Comparison of ENCODE assay signal across 9 cellular contexts in the genomic region with DNA sequence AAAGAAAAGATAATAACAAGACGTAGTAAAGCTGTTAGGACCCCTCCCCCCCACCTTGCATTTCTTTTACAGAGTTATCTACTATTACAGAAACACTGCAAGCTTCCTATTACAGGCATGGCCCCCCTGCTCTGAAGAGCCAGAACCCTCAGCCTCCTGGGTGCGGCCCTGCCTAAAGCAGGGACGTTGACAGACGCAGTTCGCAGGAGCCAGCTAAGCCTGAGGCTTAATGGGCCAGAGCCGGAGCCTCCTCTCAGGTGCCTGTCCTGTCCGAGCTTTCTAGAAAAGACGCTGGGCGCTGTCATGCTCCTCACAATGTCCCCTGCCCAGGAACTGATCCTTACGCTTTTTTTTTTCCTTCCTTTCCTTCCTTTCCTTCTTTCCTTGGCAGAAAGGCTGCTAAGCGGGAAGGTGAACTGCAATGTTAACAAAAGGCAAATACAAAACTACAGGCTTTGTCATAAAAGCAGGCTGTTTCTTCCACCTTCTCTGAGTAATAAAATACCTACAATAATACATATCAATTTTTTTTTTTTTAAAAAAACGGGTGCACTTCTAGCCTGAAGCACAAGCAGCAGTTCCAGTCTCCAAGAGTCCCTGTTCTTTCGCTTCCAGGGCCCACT. TPM values are rescaled to one million over a fixed set of nuclear protein-coding genes. Genes with fewer than 3 reads are reported as not detected.
DNase-seq lines count a peak whose midpoint lies in the region; ATAC-seq and TF ChIP-seq lines count a peak whose summit lies in the region.
"Had no signal": no experiment of that assay in that cellular context is flagged by ENCODE, and none has a peak within 500 bp of the region (broad histone marks: within the 10 kb centered on the region; RNA-seq: fewer than 3 reads in every experiment).

No MANE protein-coding gene starts in this region.

- 53 to 59% methylated on average over 13 of the region's 13 CpGs for WGBS in testis, 2 donors
- WGBS in aorta, 2 donors = 67 to 76% methylated on average over 13 of the region's 13 CpGs

- TF ChIP-seq CTCF in left lung (IDR thresholded peaks at IDR 0.05) = no peak
- no peak for TF ChIP-seq CTCF in testis (IDR thresholded peaks at IDR 0.05)

- H3K27me3 Mint-ChIP-seq in activated T-cell treated with anti-CD3 and anti-CD28 coated beads, Interleukin-2, amount 50 U/mL, for 4 hours (ENCODE audit: low read depth) = peaks cover 70% of the 10 kb centered on the region
- peaks cover 88% of the 10 kb centered on the region for H3K27me3 Mint-ChIP-seq in activated T-cell treated with anti-CD3 and anti-CD28 coated beads, Interleukin-2, amount 50 U/mL, for 24 hours
- H3K27me3 Mint-ChIP-seq in activated T-helper 2 cell treated with anti-CD3 and anti-CD28 coated beads, Interferon-gamma antibody, Interleukin-2, Interleukin-4, amounts not matched to agents 10 μg/mL and 5 μg/mL and 100 μg/mL, durations not matched to agents 14 hours and 24 hours and 36 hours (ENCODE audit: low read depth) = peaks cover 69% of the 10 kb centered on the region

- H3K27me3 ChIP-seq in left lung (peaks cover 52 to 99% of the 10 kb centered on the region in 2 donors), testis (peaks cover 6% of the 10 kb centered on the region), aorta (ENCODE audit: control insufficient read depth in 1 of 2, insufficient read depth in 2 of 2, low read length in 1 of 2) (no peaks in the 10 kb centered on the region)

- H3K36me3 Mint-ChIP-seq in activated T-cell treated with anti-CD3 and anti-CD28 coated beads, Interleukin-2, amount 50 U/mL, for 4 hours (ENCODE audit: insufficient read depth) = no peaks in the 10 kb centered on the region
- no peaks in the 10 kb centered on the region for H3K36me3 Mint-ChIP-seq in activated T-cell treated with anti-CD3 and anti-CD28 coated beads, Interleukin-2, amount 50 U/mL, for 24 hours (ENCODE audit: low read depth)
- H3K36me3 Mint-ChIP-seq in activated T-helper 2 cell treated with anti-CD3 and anti-CD28 coated beads, Interferon-gamma antibody, Interleukin-2, Interleukin-4, amounts not matched to agents 10 μg/mL and 5 μg/mL and 100 μg/mL, durations not matched to agents 14 hours and 24 hours and 36 hours (ENCODE audit: low read depth) = no peaks in the 10 kb centered on the region

- H3K9me3 Mint-ChIP-seq in activated T-cell treated with anti-CD3 and anti-CD28 coated beads, Interleukin-2, amount 50 U/mL, for 4 hours = no peaks in the 10 kb centered on the region
- no peaks in the 10 kb centered on the region for H3K9me3 Mint-ChIP-seq in activated T-cell treated with anti-CD3 and anti-CD28 coated beads, Interleukin-2, amount 50 U/mL, for 24 hours
- H3K9me3 Mint-ChIP-seq in activated T-helper 2 cell treated with anti-CD3 and anti-CD28 coated beads, Interferon-gamma antibody, Interleukin-2, Interleukin-4, amounts not matched to agents 10 μg/mL and 5 μg/mL and 100 μg/mL, durations not matched to agents 14 hours and 24 hours and 36 hours = no peaks in the 10 kb centered on the region

- no peaks in the 10 kb centered on the region for H3K36me3 ChIP-seq in left lung
- H3K36me3 ChIP-seq in testis (ENCODE audit: low read depth, missing control alignments) = no peaks in the 10 kb centered on the region
- H3K36me3 ChIP-seq in aorta (ENCODE audit: control insufficient read depth in 1 of 2, insufficient read depth in 2 of 2, low read length in 1 of 2) = no peaks in the 10 kb centered on the region

- intact Hi-C loops in activated T-helper 2 cell treated with anti-CD3 and anti-CD28 coated beads, Interferon-gamma antibody, Interleukin-2, Interleukin-4, amounts not matched to agents 10 μg/mL and 5 μg/mL and 100 μg/mL, durations not matched to agents 14 hours and 24 hours and 36 hours (cut with micrococcal nuclease) = no loop called here
- intact Hi-C loops in left lung (cut with DNase I) = no loop called here
- intact Hi-C loops in testis (cut with DNase I; ENCODE audit: low total_unique reads) = no loop called here
- intact Hi-C loops in aorta (cut with DNase I) = no loop called here

- H3K27ac ChIP-seq in left lung = no peak overlapping the region
- H3K27ac ChIP-seq in testis = no peak overlapping the region
- no peak overlapping the region for H3K27ac ChIP-seq in aorta (ENCODE audit: low read depth in 1 of 2, low read length in 2 of 2)

- H3K4me1 ChIP-seq in left lung (peaks cover 6 to 30% of the 10 kb centered on the region in 2 donors), testis (no peaks in the 10 kb centered on the region), aorta (ENCODE audit: control insufficient read depth in 1 of 2, insufficient read depth in 2 of 2, low read length in 2 of 2) (no peaks in the 10 kb centered on the region)

- peak overlapping the region; percentile 19 to 45 for H3K4me3 ChIP-seq in left lung
- peak overlapping the region in 1 of 2 donors; percentile 21 for H3K4me3 ChIP-seq in testis
- H3K4me3 ChIP-seq in aorta (ENCODE audit: low read length in 2 of 2) = no peak overlapping the region

- ATAC-seq in activated T-cell treated with anti-CD3 and anti-CD28 coated beads, Interleukin-2, amount 50 U/mL, for 4 hours = no peak
- ATAC-seq in left lung (no peak), aorta (ENCODE audit: low FRiP score) (no peak)

- H3K4me3 Mint-ChIP-seq in activated T-cell treated with anti-CD3 and anti-CD28 coated beads, Interleukin-2, amount 50 U/mL, for 4 hours = peak overlapping the region; percentile 42
- no peak overlapping the region for H3K4me3 Mint-ChIP-seq in activated T-cell treated with anti-CD3 and anti-CD28 coated beads, Interleukin-2, amount 50 U/mL, for 24 hours
- peak overlapping the region; percentile 23 for H3K4me3 Mint-ChIP-seq in activated T-helper 2 cell treated with anti-CD3 and anti-CD28 coated beads, Interferon-gamma antibody, Interleukin-2, Interleukin-4, amounts not matched to agents 10 μg/mL and 5 μg/mL and 100 μg/mL, durations not matched to agents 14 hours and 24 hours and 36 hours (ENCODE audit: low read depth)

- H3K4me1 Mint-ChIP-seq in activated T-cell treated with anti-CD3 and anti-CD28 coated beads, Interleukin-2, amount 50 U/mL, for 4 hours (ENCODE audit: low read depth) = peaks cover 18% of the 10 kb centered on the region
- H3K4me1 Mint-ChIP-seq in activated T-cell treated with anti-CD3 and anti-CD28 coated beads, Interleukin-2, amount 50 U/mL, for 24 hours (ENCODE audit: low read depth) = peaks cover 22% of the 10 kb centered on the region
- H3K4me1 Mint-ChIP-seq in activated T-helper 2 cell treated with anti-CD3 and anti-CD28 coated beads, Interferon-gamma antibody, Interleukin-2, Interleukin-4, amounts not matched to agents 10 μg/mL and 5 μg/mL and 100 μg/mL, durations not matched to agents 14 hours and 24 hours and 36 hours (ENCODE audit: low read depth) = peaks cover 7% of the 10 kb centered on the region

- no peak overlapping the region for H3K27ac Mint-ChIP-seq in activated T-cell treated with anti-CD3 and anti-CD28 coated beads, Interleukin-2, amount 50 U/mL, for 24 hours
- H3K27ac Mint-ChIP-seq in activated T-helper 2 cell treated with anti-CD3 and anti-CD28 coated beads, Interferon-gamma antibody, Interleukin-2, Interleukin-4, amounts not matched to agents 10 μg/mL and 5 μg/mL and 100 μg/mL, durations not matched to agents 14 hours and 24 hours and 36 hours = no peak overlapping the region

- TF ChIP-seq POLR2A in testis (IDR thresholded peaks at IDR 0.05) = no peak

- H3K9me3 ChIP-seq in left lung = no peaks in the 10 kb centered on the region
- H3K9me3 ChIP-seq in testis = no peaks in the 10 kb centered on the region
- peaks cover 4% of the 10 kb centered on the region for H3K9me3 ChIP-seq in aorta (ENCODE audit: control insufficient read depth, low read length)

- DNase-seq in activated T-cell treated with anti-CD3 and anti-CD28 coated beads, Interleukin-2, amount 50 U/mL, for 4 hours = no peak
- no peak for DNase-seq in activated T-cell treated with anti-CD3 and anti-CD28 coated beads, Interleukin-2, amount 50 U/mL, for 24 hours
- no peak for DNase-seq in activated T-helper 2 cell treated with anti-CD3 and anti-CD28 coated beads, Interferon-gamma antibody, Interleukin-2, Interleukin-4, amounts not matched to agents 10 μg/mL and 5 μg/mL and 100 μg/mL, durations not matched to agents 14 hours and 24 hours and 36 hours (ENCODE audit: low spot score)
- DNase-seq in left lung (no peak), testis (peak; percentile 12), aorta (no peak), NCI-H2227 (lab: John Stamatoyannopoulos, UW; ENCODE audit: unreplicated experiment) (no peak), amniotic stem cell (lab: John Stamatoyannopoulos, UW) (no peak)
- DNase-seq: kidney had no signal

RNA-seq across cellular contexts. Expression of a gene that starts 11.4 kb away (rescaled TPM):
- not detected for total RNA-seq in activated T-cell treated with anti-CD3 and anti-CD28 coated beads, Interleukin-2, amount 50 U/mL, for 4 hours
- total RNA-seq in activated T-helper 2 cell treated with anti-CD3 and anti-CD28 coated beads, Interferon-gamma antibody, Interleukin-2, Interleukin-4, amounts not matched to agents 10 μg/mL and 5 μg/mL and 100 μg/mL, durations not matched to agents 14 hours and 24 hours and 36 hours = 0.09 TPM in 1 of 2 replicates, not detected in the other
- total RNA-seq in left lung (under 1 TPM in 1 of 2 donors, not detected in 1; 0.26 TPM), testis (1 to 10 TPM; 3.0 to 3.3 TPM), aorta (not detected)
- polyA plus RNA-seq in testis (ENCODE audit: insufficient read depth, low read depth, low replicate concordance) (1.5 TPM), aorta (under 1 TPM in 1 of 2 donors, not detected in 1; 0.38 TPM)

RNA-seq across cellular contexts. Expression of a gene that starts 49.6 kb away (rescaled TPM):
- total RNA-seq in activated T-cell treated with anti-CD3 and anti-CD28 coated beads, Interleukin-2, amount 50 U/mL, for 4 hours = 10 to 100 TPM; 46.3 to 49.3 (median 47.4) TPM
- 46.7 and 47.2 TPM in 2 replicates for total RNA-seq in activated T-helper 2 cell treated with anti-CD3 and anti-CD28 coated beads, Interferon-gamma antibody, Interleukin-2, Interleukin-4, amounts not matched to agents 10 μg/mL and 5 μg/mL and 100 μg/mL, durations not matched to agents 14 hours and 24 hours and 36 hours
- total RNA-seq in left lung (10 to 100 TPM; 14.3 to 26.0 TPM), testis (10 to 100 TPM; 42.8 to 47.1 TPM), aorta (10 to 100 TPM; 19.4 to 23.5 TPM)
- polyA plus RNA-seq in testis (ENCODE audit: insufficient read depth, low read depth, low replicate concordance) (20.2 TPM), aorta (10 to 100 TPM in 1 of 2 donors, 1 to 10 TPM in 1; 4.6 to 10.3 TPM)

Comparison
In these comparisons a context has a peak if more than half of its experiments do, and no peak if none do; other contexts are left out.
1. H3K4me3 ChIP-seq: peak in left lung (2 of 2); none in aorta (0 of 2).